ENCODE assay signal across 19 cellular contexts in genomic region chr1:148160048-148160395, GRCh38. TPM values are rescaled to one million over a fixed set of nuclear protein-coding genes. Genes with fewer than 3 reads are reported as not detected.
DNase-seq lines count a peak whose midpoint lies in the region; ATAC-seq and TF ChIP-seq lines count a peak whose summit lies in the region.
"Had no signal": no experiment of that assay in that cellular context is flagged by ENCODE, and none has a peak within 500 bp of the region (broad histone marks: within the 10 kb centered on the region; RNA-seq: fewer than 3 reads in every experiment).

No MANE protein-coding gene starts in this region.

- H3K79me1 ChIP-seq in H9 (ENCODE audit: insufficient read depth, low read depth, low read length, poor library complexity, severe bottlenecking), result no peaks in the 10 kb centered on the region

- no peak overlapping the region for H3K9ac ChIP-seq in H9 (ENCODE audit: extremely low read depth, insufficient read length, low read length)

- no peak overlapping the region for H2AFZ ChIP-seq in H9 (ENCODE audit: low read length)

- H3K9me3 Mint-ChIP-seq in H9 (no peaks in the 10 kb centered on the region; a peak in 1 of 5 replicates), endothelial cell (ENCODE audit: unreplicated experiment) (no peaks in the 10 kb centered on the region)
- H3K9me3 Mint-ChIP-seq: CD4-positive, alpha-beta memory T cell had no signal

- H3K9me3 ChIP-seq in left ventricle myocardium inferior (replicated peaks) (no peaks in the 10 kb centered on the region), H9 (ENCODE audit: control insufficient read depth, low read depth, low read length) (no peaks in the 10 kb centered on the region), testis (no peaks in the 10 kb centered on the region)
- H3K9me3 ChIP-seq: SJCRH30 had no signal

- ATAC-seq in Right ventricle myocardium superior (ENCODE audit: poor library complexity), result no peak
- ATAC-seq in GM18861 (IDR thresholded peaks at IDR 0.05; ENCODE audit: unreplicated experiment), result no peak
- ATAC-seq: K562 had no signal

- no peak overlapping the region for H2BK5ac ChIP-seq in H9 (ENCODE audit: insufficient read length, low read length)

- no peak overlapping the region for H2AK5ac ChIP-seq in H9 (ENCODE audit: insufficient read length, low read length)

- TF ChIP-seq CTCF in left ventricle myocardium inferior (IDR thresholded peaks at IDR 0.05; ENCODE audit: borderline replicate concordance) (no peak), H9 (conservative IDR thresholded peaks at IDR 0.05) (no peak), endothelial cell (IDR thresholded peaks at IDR 0.05; ENCODE audit: unreplicated experiment) (no peak), testis (IDR thresholded peaks at IDR 0.05) (no peak)

- H3K27ac Mint-ChIP-seq in H9, result peak overlapping the region in 1 of 3 experiments; percentile 75; a peak in 1 of 7 replicates
- H3K27ac Mint-ChIP-seq in endothelial cell (ENCODE audit: unreplicated experiment), result peak overlapping the region; percentile 52
- H3K27ac Mint-ChIP-seq: CD4-positive, alpha-beta memory T cell had no signal

- no peaks in the 10 kb centered on the region for H3K23me2 ChIP-seq in H9 (ENCODE audit: insufficient read length, low read depth, low read length, poor library complexity, severe bottlenecking)

- H3K36me3 Mint-ChIP-seq in H9 (ENCODE audit: insufficient read depth in 1 of 3, low read depth in 3 of 3) (peaks cover 0 to 2% (median 0%) of the 10 kb centered on the region in 3 experiments; a peak in 1 of 7 replicates), endothelial cell (ENCODE audit: low read depth, unreplicated experiment) (peaks cover 13% of the 10 kb centered on the region)
- H3K36me3 Mint-ChIP-seq: CD4-positive, alpha-beta memory T cell had no signal

- no peaks in the 10 kb centered on the region for H3K79me2 ChIP-seq in H9 (ENCODE audit: insufficient read depth, low read length)

- H3K4me1 ChIP-seq in left ventricle myocardium inferior (no peaks in the 10 kb centered on the region), H9 (ENCODE audit: insufficient read depth, low read length) (peaks cover 2% of the 10 kb centered on the region; the same call in 1 of the 2 replicates), testis (no peaks in the 10 kb centered on the region)
- H3K4me1 ChIP-seq: SJCRH30 had no signal

- no peak overlapping the region for H4K5ac ChIP-seq in H9 (ENCODE audit: insufficient read length, low read depth, low read length)

- intact Hi-C loops in Right ventricle myocardium superior (cut with DNase I) (no loop called here), left ventricle myocardium inferior (cut with micrococcal nuclease) (no loop called here), testis (cut with DNase I; ENCODE audit: low total_unique reads) (no loop called here)

- WGBS in H9 (ENCODE audit: extremely low coverage, insufficient read length, low lambda C conversion rate), result no CpG with 5 or more reads among the region's 16 CpGs
- WGBS in testis, 2 donors, result 0 to 47% methylated on average over 1 to 16 of the region's 16 CpGs

- H2BK20ac ChIP-seq in H9 (ENCODE audit: low read depth, low read length, poor library complexity, severe bottlenecking), result no peak overlapping the region

- H3K23ac ChIP-seq in H9 (ENCODE audit: insufficient read length, low read depth, low read length), result no peak overlapping the region

- no peaks in the 10 kb centered on the region for H4K20me1 ChIP-seq in H9 (ENCODE audit: control insufficient read depth, insufficient read depth, insufficient read length)

- H3K4ac ChIP-seq in H9 (ENCODE audit: low read depth, low read length), result no peak overlapping the region

- H2BK12ac ChIP-seq in H9 (ENCODE audit: insufficient read length, low read depth, low read length), result peak overlapping the region; percentile 62

- H3K27me3 ChIP-seq in left ventricle myocardium inferior (ENCODE audit: low read depth) (peaks cover 41% of the 10 kb centered on the region), H9 (ENCODE audit: insufficient read depth, low read length) (no peaks in the 10 kb centered on the region), testis (no peaks in the 10 kb centered on the region)
- H3K27me3 ChIP-seq: SJCRH30 had no signal

- H3K4me3 ChIP-seq in left ventricle myocardium inferior (no peak overlapping the region), testis (peak overlapping the region; percentile 34 to 47)
- H3K4me3 ChIP-seq: K562, SJCRH30 had no signal

- H3K36me3 ChIP-seq in left ventricle myocardium inferior, result no peaks in the 10 kb centered on the region
- H3K36me3 ChIP-seq in testis (ENCODE audit: low read depth, missing control alignments), result no peaks in the 10 kb centered on the region
- H3K36me3 ChIP-seq: SJCRH30 had no signal

- H3K14ac ChIP-seq in H9 (ENCODE audit: insufficient read depth, low read length), result no peak overlapping the region; the same call in 1 of the 2 replicates

- H3K4me3 Mint-ChIP-seq in H9, result no peak overlapping the region; a peak in 1 of 5 replicates
- no peak overlapping the region for H3K4me3 Mint-ChIP-seq in endothelial cell (ENCODE audit: unreplicated experiment)
- H3K4me3 Mint-ChIP-seq: CD4-positive, alpha-beta memory T cell had no signal

- no peak for TF ChIP-seq POLR2A in testis (IDR thresholded peaks at IDR 0.05)

- no peak overlapping the region for H3K56ac ChIP-seq in H9 (ENCODE audit: insufficient read length, low read depth, low read length)

- H3T11ph ChIP-seq in H9 (ENCODE audit: low read length), result no peak overlapping the region

- H2BK120ac ChIP-seq in H9 (ENCODE audit: low read depth, low read length, poor library complexity, severe bottlenecking), result no peak overlapping the region

- no peak overlapping the region for H3K4me2 ChIP-seq in H9 (ENCODE audit: insufficient read depth, insufficient read length, low read length)

- no peak overlapping the region for H4K91ac ChIP-seq in H9 (ENCODE audit: insufficient read length, low read depth, low read length)

- H2BK15ac ChIP-seq in H9 (ENCODE audit: low read depth, low read length), result no peak overlapping the region

- H3K4me1 Mint-ChIP-seq in H9 (peaks cover 11 to 26% of the 10 kb centered on the region in 2 experiments), endothelial cell (ENCODE audit: unreplicated experiment) (peaks cover 24% of the 10 kb centered on the region)

- H3K27ac ChIP-seq in left ventricle myocardium inferior (replicated peaks), result no peak overlapping the region
- H3K27ac ChIP-seq in H9 (ENCODE audit: insufficient read length, low read depth, low read length), result no peak overlapping the region
- no peak overlapping the region for H3K27ac ChIP-seq in testis
- H3K27ac ChIP-seq: 22Rv1, SJCRH30 had no signal

- DNase-seq in Right ventricle myocardium superior (peak; percentile 30), left ventricle myocardium inferior (no peak), H9 (peak; percentile 27), endothelial cell (ENCODE audit: low spot score) (no peak), testis (no peak), GM19240 (ENCODE audit: insufficient read length, low spot score) (no peak), NCI-H226 (no peak)
- DNase-seq: Calu3; CD4-positive, alpha-beta memory T cell; DMS79 treated with DMSO at 0.1 percent for 48 hours; MV-4-11; NCI-H1417 treated with DMSO at 0.1 percent for 48 hours; NCI-H1930; NCI-H446; NCI-H69; SJCRH30 had no signal

- H4K8ac ChIP-seq in H9 (replicated peaks; ENCODE audit: insufficient read length, low read depth, low read length), result no peak overlapping the region

- H3K18ac ChIP-seq in H9 (ENCODE audit: insufficient read length, low read depth, low read length), result no peak overlapping the region

- H3K27me3 Mint-ChIP-seq in H9 (ENCODE audit: low read depth) (no peaks in the 10 kb centered on the region; the same call in 1 of the 2 replicates), endothelial cell (ENCODE audit: unreplicated experiment) (peaks cover 11% of the 10 kb centered on the region)

RNA-seq across cellular contexts. Expression of gene NBPF11, which starts 7.9 kb away (rescaled TPM):
- total RNA-seq in Right ventricle myocardium superior (3.1 TPM), left ventricle myocardium inferior (3.1 TPM), H9 (2021) (9.0 and 9.2 TPM in 2 replicates), endothelial cell (ENCODE audit: unreplicated experiment) (26.9 TPM), testis (10 to 100 TPM; 13.1 to 18.7 TPM)
- 10.6 TPM for polyA plus RNA-seq in testis (ENCODE audit: insufficient read depth, low read depth, low replicate concordance)

Comparison
In these comparisons a context has a peak if more than half of its experiments do, and no peak if none do; other contexts are left out.
1. DNase-seq: peak in Right ventricle myocardium superior (single experiment) and H9 (single experiment); none in left ventricle myocardium inferior (single experiment), endothelial cell (single experiment), testis (single experiment), GM19240 (single experiment) and NCI-H226 (single experiment).